24 cellular contexts compared by ENCODE assay signal in genomic region chr7:44911911-44912310, GRCh38. TPM values are rescaled to one million over a fixed set of nuclear protein-coding genes. Genes with fewer than 3 reads are reported as not detected.
DNase-seq lines count a peak whose midpoint lies in the region; ATAC-seq and TF ChIP-seq lines count a peak whose summit lies in the region.
"Had no signal": no experiment of that assay in that cellular context is flagged by ENCODE, and none has a peak within 500 bp of the region (broad histone marks: within the 10 kb centered on the region; RNA-seq: fewer than 3 reads in every experiment).

No MANE protein-coding gene starts in this region.

- intact Hi-C loops in left ventricle myocardium inferior (cut with micrococcal nuclease), result no loop called here
- intact Hi-C loops in cardiac septum (cut with DNase I), result no loop called here
- intact Hi-C loops in mucosa of descending colon (cut with DNase I, micrococcal nuclease), result no loop called here

- no peak overlapping the region for H3K9ac ChIP-seq in mesenchymal stem cell (ENCODE audit: low read length)

- no peak for TF ChIP-seq CTCF in left ventricle myocardium inferior (IDR thresholded peaks at IDR 0.05; ENCODE audit: borderline replicate concordance)
- no peak for TF ChIP-seq CTCF in mucosa of descending colon (IDR thresholded peaks at IDR 0.05)

- H4K91ac ChIP-seq in mesenchymal stem cell (ENCODE audit: low read length), result no peak overlapping the region

- no peak overlapping the region for H2BK12ac ChIP-seq in mesenchymal stem cell (ENCODE audit: low read length in 2 of 2)

- H2BK15ac ChIP-seq in mesenchymal stem cell (ENCODE audit: low read depth, poor library complexity, severe bottlenecking), result no peak overlapping the region

- no peak overlapping the region for H3K4me2 ChIP-seq in mesenchymal stem cell (ENCODE audit: low read length, poor library complexity, severe bottlenecking)

- ATAC-seq in mucosa of descending colon (peak; percentile 15), GM21528 (IDR thresholded peaks at IDR 0.05; ENCODE audit: low FRiP score, unreplicated experiment) (no peak), GM18519 (IDR thresholded peaks at IDR 0.05; ENCODE audit: low FRiP score, unreplicated experiment) (no peak), HG02678 (IDR thresholded peaks at IDR 0.05; ENCODE audit: unreplicated experiment) (no peak)
- ATAC-seq: naive thymus-derived CD8-positive, alpha-beta T cell had no signal

- H3K4me1 ChIP-seq in left ventricle myocardium inferior, result no peaks in the 10 kb centered on the region
- no peaks in the 10 kb centered on the region for H3K4me1 ChIP-seq in mucosa of descending colon (ENCODE audit: low read depth)
- H3K4me1 ChIP-seq in mesenchymal stem cell (ENCODE audit: control insufficient read depth, insufficient read depth, low read depth, low read length), result no peaks in the 10 kb centered on the region
- H3K4me1 ChIP-seq: ascending aorta, Peyer's patch had no signal

- H3K4me3 ChIP-seq in left ventricle myocardium inferior, result no peak overlapping the region
- H3K4me3 ChIP-seq in mucosa of descending colon, result no peak overlapping the region
- H3K4me3 ChIP-seq in mesenchymal stem cell (ENCODE audit: insufficient read depth in 1 of 2, low read depth in 1 of 2, low read length in 2 of 2), result no peak overlapping the region
- H3K4me3 ChIP-seq: ascending aorta, Peyer's patch had no signal

- WGBS in mesenchymal stem cell, result 92% methylated on average over 8 of the region's 8 CpGs

- H3K27ac ChIP-seq in left ventricle myocardium inferior (replicated peaks) (no peak overlapping the region), mesenchymal stem cell (ENCODE audit: low read length, poor library complexity, severe bottlenecking) (no peak overlapping the region)
- H3K27ac ChIP-seq: ascending aorta, HL-60, Peyer's patch had no signal

- no peaks in the 10 kb centered on the region for H3K9me3 ChIP-seq in left ventricle myocardium inferior (replicated peaks)
- H3K9me3 ChIP-seq in mucosa of descending colon, result no peaks in the 10 kb centered on the region
- H3K9me3 ChIP-seq in mesenchymal stem cell (ENCODE audit: control insufficient read depth, low read length), result no peaks in the 10 kb centered on the region
- H3K9me3 ChIP-seq: ascending aorta, Peyer's patch had no signal

- H3K23ac ChIP-seq in mesenchymal stem cell (ENCODE audit: low read length in 2 of 2), result no peak overlapping the region

- no peak overlapping the region for H3K18ac ChIP-seq in mesenchymal stem cell (ENCODE audit: low read depth in 1 of 2, low read length in 2 of 2)

- H3K14ac ChIP-seq in mesenchymal stem cell (ENCODE audit: low read length in 2 of 2), result no peak overlapping the region

- H2AFZ ChIP-seq in mesenchymal stem cell (ENCODE audit: low read depth, low read length), result no peak overlapping the region

- no peaks in the 10 kb centered on the region for H3K79me1 ChIP-seq in mesenchymal stem cell (replicated peaks; ENCODE audit: low read length, poor library complexity, severe bottlenecking)

- H2BK5ac ChIP-seq in mesenchymal stem cell (ENCODE audit: low read depth, low read length, poor library complexity, severe bottlenecking), result no peak overlapping the region

- no peak overlapping the region for H2BK120ac ChIP-seq in mesenchymal stem cell (ENCODE audit: low read depth, low read length)

- H2AK5ac ChIP-seq in mesenchymal stem cell (ENCODE audit: low read length, severe bottlenecking), result no peak overlapping the region

- H3K4ac ChIP-seq in mesenchymal stem cell (ENCODE audit: low read depth in 1 of 2, low read length in 2 of 2), result no peak overlapping the region

- H4K8ac ChIP-seq in mesenchymal stem cell (ENCODE audit: low read length), result no peak overlapping the region

- DNase-seq in left ventricle myocardium inferior (peak; percentile 15), cardiac septum (ENCODE audit: low spot score) (no peak), cerebellar cortex (ENCODE audit: low spot score) (peak; percentile 70), mucosa of descending colon (peak in 1 of 3 donors; percentile 29), mesenchymal stem cell (no peak)
- DNase-seq: ACHN; activated CD4-positive, alpha-beta T cell treated with anti-CD3 and anti-CD28 coated beads for 48 hours; activated T-cell treated with anti-CD3 and anti-CD28 coated beads, Interleukin-2, amount 50 U/mL, for 48 hours; DND-41; glutamatergic neuron; H9; naive thymus-derived CD8-positive, alpha-beta T cell; NCI-H1048; NCI-H187 treated with DMSO at 0.1 percent for 48 hours; NCI-H524 treated with DMSO at 0.1 percent for 48 hours; NK-92 treated with Interleukin-12 subunit alpha and Interleukin-12 subunit beta, amount 100 ng/mL, for 24 hours; Peyer's patch; retina; T-helper 2 cell had no signal

- H3K36me3 ChIP-seq in left ventricle myocardium inferior, result no peaks in the 10 kb centered on the region
- H3K36me3 ChIP-seq in mucosa of descending colon (ENCODE audit: low read depth), result no peaks in the 10 kb centered on the region
- H3K36me3 ChIP-seq in mesenchymal stem cell (ENCODE audit: control insufficient read depth in 1 of 2, insufficient read depth in 2 of 2, low read depth in 1 of 2, low read length in 2 of 2), result no peaks in the 10 kb centered on the region
- H3K36me3 ChIP-seq: ascending aorta, Peyer's patch had no signal

- no peaks in the 10 kb centered on the region for H3K27me3 ChIP-seq in left ventricle myocardium inferior (ENCODE audit: low read depth)
- no peaks in the 10 kb centered on the region for H3K27me3 ChIP-seq in mesenchymal stem cell (ENCODE audit: control insufficient read depth in 1 of 2, insufficient read depth in 1 of 2, low read length in 2 of 2)
- H3K27me3 ChIP-seq: ascending aorta, Peyer's patch had no signal

RNA-seq across cellular contexts. Expression of gene PURB, which starts 26.6 kb away (rescaled TPM):
- total RNA-seq in left ventricle myocardium inferior (13.1 TPM), cardiac septum (19.1 TPM), mucosa of descending colon (10 to 100 TPM; 18.5 to 47.1 (median 20.1) TPM)
- polyA plus RNA-seq in mesenchymal stem cell (2013, experiment 1 of 2), result 9.6 TPM
- polyA plus RNA-seq in mesenchymal stem cell (2013, experiment 2 of 2), result 9.6 TPM

Comparison
In these comparisons a context has a peak if more than half of its experiments do, and no peak if none do; other contexts are left out.
1. DNase-seq: peak in left ventricle myocardium inferior (single experiment) and cerebellar cortex (single experiment); none in cardiac septum (single experiment) and mesenchymal stem cell (single experiment).